ENCODE assay signal across 10 cellular contexts in genomic region chr3:184815046-184815930, GRCh38. TPM values are rescaled to one million over a fixed set of nuclear protein-coding genes. Genes with fewer than 3 reads are reported as not detected.
A peak's percentile ranks its signal among the peaks of the same experiment; 100 is the strongest.
DNase-seq lines count a peak whose midpoint lies in the region; ATAC-seq and TF ChIP-seq lines count a peak whose summit lies in the region.
"Had no signal": no experiment of that assay in that cellular context is flagged by ENCODE, and none has a peak within 500 bp of the region (broad histone marks: within the 10 kb centered on the region; RNA-seq: fewer than 3 reads in every experiment).

No MANE protein-coding gene starts in this region.

- H3K27me3 Mint-ChIP-seq in CD14-positive monocyte (ENCODE audit: low read depth in 3 of 3) = no peaks in the 10 kb centered on the region
- no peaks in the 10 kb centered on the region for H3K27me3 Mint-ChIP-seq in activated naive CD4-positive, alpha-beta T cell treated with anti-CD3 and anti-CD28 coated beads, Interleukin-2, amount 50 U/mL, for 24 hours
- no peaks in the 10 kb centered on the region for H3K27me3 Mint-ChIP-seq in stimulated activated naive B cell treated with anti-CD40 and anti-IgM and Interleukin-4, amounts not matched to agents 10 μg/mL and 1 μg/mL and 100 μg/mL, for 72 hours

- H3K36me3 Mint-ChIP-seq in CD14-positive monocyte = peaks cover 19% of the 10 kb centered on the region in 2 donors
- peaks cover 14% of the 10 kb centered on the region for H3K36me3 Mint-ChIP-seq in activated naive CD4-positive, alpha-beta T cell treated with anti-CD3 and anti-CD28 coated beads, Interleukin-2, amount 50 U/mL, for 24 hours
- H3K36me3 Mint-ChIP-seq in stimulated activated naive B cell treated with anti-CD40 and anti-IgM and Interleukin-4, amounts not matched to agents 10 μg/mL and 1 μg/mL and 100 μg/mL, for 72 hours = peaks cover 12 to 25% of the 10 kb centered on the region in 2 donors

- no peak for TF ChIP-seq CTCF in CD14-positive monocyte (IDR thresholded peaks at IDR 0.05)

- peaks cover 44% of the 10 kb centered on the region for H3K4me1 Mint-ChIP-seq in CD14-positive monocyte
- peaks cover 74% of the 10 kb centered on the region for H3K4me1 Mint-ChIP-seq in activated naive CD4-positive, alpha-beta T cell treated with anti-CD3 and anti-CD28 coated beads, Interleukin-2, amount 50 U/mL, for 24 hours
- peaks cover 27 to 65% of the 10 kb centered on the region in 2 donors for H3K4me1 Mint-ChIP-seq in stimulated activated naive B cell treated with anti-CD40 and anti-IgM and Interleukin-4, amounts not matched to agents 10 μg/mL and 1 μg/mL and 100 μg/mL, for 72 hours

- no peak for ATAC-seq in stimulated activated naive B cell treated with anti-CD40 and anti-IgM and Interleukin-4, amounts not matched to agents 10 μg/mL and 1 μg/mL and 100 μg/mL, for 72 hours (replicated peaks)

- H3K9me3 Mint-ChIP-seq in CD14-positive monocyte = peaks cover 0 to 2% (median 0%) of the 10 kb centered on the region in 7 donors
- no peaks in the 10 kb centered on the region for H3K9me3 Mint-ChIP-seq in activated naive CD4-positive, alpha-beta T cell treated with anti-CD3 and anti-CD28 coated beads, Interleukin-2, amount 50 U/mL, for 24 hours
- H3K9me3 Mint-ChIP-seq in stimulated activated naive B cell treated with anti-CD40 and anti-IgM and Interleukin-4, amounts not matched to agents 10 μg/mL and 1 μg/mL and 100 μg/mL, for 72 hours = peaks cover 0 to 3% of the 10 kb centered on the region in 2 donors

- DNase-seq in CD14-positive monocyte (ENCODE audit: low spot score) (peak; percentile 54), HCEC 1CT (peak; percentile 88), iris pigment epithelial cell (ENCODE audit: low read depth) (peak; percentile 94), anterior cingulate cortex (lab: John Stamatoyannopoulos, UW) (no peak), NCI-H2081 (lab: John Stamatoyannopoulos, UW) (no peak), SK-N-DZ (ENCODE audit: low spot score) (no peak)
- DNase-seq in stimulated activated naive B cell treated with anti-CD40 and anti-IgM and Interleukin-4, amounts not matched to agents 10 μg/mL and 1 μg/mL and 100 μg/mL, for 72 hours = no peak
- DNase-seq: GOT3, PC-9 had no signal

- intact Hi-C loops in CD14-positive monocyte (cut with micrococcal nuclease) = loop anchor here in 1 of 2 donors (10.0 kb wide), 1 partner anchor 470 kb away; no protein-coding TSS in a partner anchor

- H3K27ac Mint-ChIP-seq in CD14-positive monocyte = peak overlapping the region in 4 of 7 donors; percentile 15 to 72 (median 62)
- peak overlapping the region; percentile 79 for H3K27ac Mint-ChIP-seq in activated naive CD4-positive, alpha-beta T cell treated with anti-CD3 and anti-CD28 coated beads, Interleukin-2, amount 50 U/mL, for 24 hours
- no peak overlapping the region for H3K27ac Mint-ChIP-seq in stimulated activated naive B cell treated with anti-CD40 and anti-IgM and Interleukin-4, amounts not matched to agents 10 μg/mL and 1 μg/mL and 100 μg/mL, for 72 hours

- no peak overlapping the region for H3K4me3 Mint-ChIP-seq in CD14-positive monocyte
- peak overlapping the region; percentile 45 for H3K4me3 Mint-ChIP-seq in activated naive CD4-positive, alpha-beta T cell treated with anti-CD3 and anti-CD28 coated beads, Interleukin-2, amount 50 U/mL, for 24 hours
- H3K4me3 Mint-ChIP-seq in stimulated activated naive B cell treated with anti-CD40 and anti-IgM and Interleukin-4, amounts not matched to agents 10 μg/mL and 1 μg/mL and 100 μg/mL, for 72 hours = no peak overlapping the region

RNA-seq across cellular contexts. Expression of gene VPS8, which starts 3.3 kb away (rescaled TPM):
- polyA plus RNA-seq in CD14-positive monocyte = 10 to 100 TPM; 22.0 to 29.2 TPM
- polyA plus RNA-seq in SK-N-DZ (2014; cell fraction: cytosol; rRNA removed) = 29.6 and 40.9 TPM in 2 replicates
- polyA plus RNA-seq in SK-N-DZ (2014; cell fraction: nucleus; rRNA removed) = 53.2 and 76.5 TPM in 2 replicates

Comparison
In these comparisons a context has a peak if more than half of its experiments do, and no peak if none do; other contexts are left out.
1. DNase-seq: peak in CD14-positive monocyte (single experiment), HCEC 1CT (single experiment) and iris pigment epithelial cell (single experiment); none in anterior cingulate cortex (0 of 58), stimulated activated naive B cell treated with anti-CD40 and anti-IgM and Interleukin-4, amounts not matched to agents 10 μg/mL and 1 μg/mL and 100 μg/mL, for 72 hours (single experiment), NCI-H2081 (0 of 2) and SK-N-DZ (single experiment).